In the genomic region with DNA sequence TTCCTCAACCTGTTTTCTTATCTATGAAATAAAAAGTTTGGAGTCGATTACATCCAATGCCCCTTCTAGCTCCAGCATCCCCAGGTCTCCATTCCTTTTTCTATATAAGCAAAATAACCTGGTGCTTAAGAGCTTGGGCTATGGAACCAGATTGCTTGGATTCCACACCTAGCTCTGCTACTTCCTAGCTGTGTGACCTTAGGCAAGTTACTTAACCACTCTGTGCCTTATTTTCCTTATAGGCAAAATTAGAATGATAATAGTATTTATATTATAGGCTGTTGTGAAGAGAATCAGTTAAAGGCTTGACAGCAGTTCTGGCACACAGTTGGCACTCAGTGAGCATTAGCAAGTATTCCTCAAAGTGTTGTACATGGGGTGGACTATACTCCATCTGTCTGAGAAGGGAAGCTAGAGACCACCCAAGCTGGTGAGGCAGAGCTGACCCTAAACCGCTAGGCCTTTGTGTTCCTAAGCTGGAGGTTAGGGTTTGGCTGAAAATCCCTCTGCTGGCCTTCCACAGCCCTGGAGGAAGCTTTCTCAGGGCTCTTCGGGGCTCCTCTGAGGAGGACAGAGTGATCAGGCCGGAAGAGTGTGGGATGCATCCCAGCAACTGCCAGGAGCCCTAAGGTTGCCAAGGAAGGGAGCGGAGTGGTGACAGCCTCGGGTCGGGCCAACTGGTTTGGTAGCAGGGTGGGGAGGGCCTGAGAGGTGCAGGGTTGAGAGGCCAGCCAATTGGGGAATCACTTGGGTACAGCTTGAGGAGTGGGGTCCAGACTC, we compare ENCODE assay signal across 15 cellular contexts. TPM values are rescaled to one million over a fixed set of nuclear protein-coding genes. Genes with fewer than 3 reads are reported as not detected.
DNase-seq lines count a peak whose midpoint lies in the region; ATAC-seq, FAIRE-seq and TF ChIP-seq lines count a peak whose summit lies in the region.
"Had no signal": no experiment of that assay in that cellular context is flagged by ENCODE, and none has a peak within 500 bp of the region (broad histone marks: within the 10 kb centered on the region; RNA-seq: fewer than 3 reads in every experiment).

No MANE protein-coding gene starts in this region.

- no peak for TF ChIP-seq RAD21 in K562 (CRISPR knock-in tag; conservative IDR thresholded peaks at IDR 0.05 in 1 of 2, IDR thresholded peaks at IDR 0.05 in 1 of 2)

- no TSS peak for BruUV-seq in K562 (replicated peaks; lab: Mats Ljungman, UMichigan)

- no peaks in the 10 kb centered on the region; the same call in 1 of the 2 replicates for H4K20me1 ChIP-seq in K562 (replicated peaks; ENCODE audit: control insufficient read depth, insufficient read depth, low read length)
- no peaks in the 10 kb centered on the region for H4K20me1 ChIP-seq in neural progenitor cell (ENCODE audit: low read depth)
- H4K20me1 ChIP-seq: BLaER1 had no signal

- H3K36me3 ChIP-seq in K562 (ENCODE audit: control insufficient read depth, insufficient read depth, low read length) (no peaks in the 10 kb centered on the region), neural progenitor cell (no peaks in the 10 kb centered on the region)
- H3K36me3 ChIP-seq: BLaER1 had no signal

- H2AFZ ChIP-seq in K562 (ENCODE audit: low read depth, low read length) (no peak overlapping the region), neural progenitor cell (replicated peaks) (no peak overlapping the region)
- H2AFZ ChIP-seq: GM23338 had no signal

- intact Hi-C loops in K562 (cut with micrococcal nuclease) = no loop called here

- no peaks in the 10 kb centered on the region for H3K36me3 Mint-ChIP-seq in activated CD4-positive, alpha-beta T cell treated with anti-CD3 and anti-CD28 coated beads, Interleukin-2, amount 10 ng/mL, durations not matched to agents 7 days and 5 days (ENCODE audit: low read depth)
- H3K36me3 Mint-ChIP-seq in neural progenitor cell = no peaks in the 10 kb centered on the region
- H3K36me3 Mint-ChIP-seq: CD8-positive, alpha-beta memory T cell had no signal

- peaks cover 11% of the 10 kb centered on the region for H3K4me1 Mint-ChIP-seq in activated CD4-positive, alpha-beta T cell treated with anti-CD3 and anti-CD28 coated beads, Interleukin-2, amount 10 ng/mL, durations not matched to agents 7 days and 5 days
- peaks cover 25% of the 10 kb centered on the region for H3K4me1 Mint-ChIP-seq in neural progenitor cell
- H3K4me1 Mint-ChIP-seq: GM23338 had no signal

- CTCF ChIA-PET in activated CD4-positive, alpha-beta T cell treated with anti-CD3 and anti-CD28 coated beads, Interleukin-2, amount 10 ng/mL, durations not matched to agents 7 days and 5 days (lab: Charles Lee) = no interaction called here
- CTCF ChIA-PET in K562 (lab: Yijun Ruan, JAX; ENCODE audit: low intra/inter-chr PET ratio) = interaction anchor here (0.6 kb wide), 1 partner anchor 19 kb away, joined by 3 read pairs; no protein-coding TSS in a partner anchor

- H3K27me3 ChIP-seq in K562 (ENCODE audit: control insufficient read depth in 2 of 2, insufficient read depth in 2 of 2, low read length in 2 of 2) = peaks cover 22 to 72% of the 10 kb centered on the region in 2 experiments; a peak in 4 of 5 replicates
- H3K27me3 ChIP-seq in neural progenitor cell = no peaks in the 10 kb centered on the region
- H3K27me3 ChIP-seq: BLaER1 had no signal

- no peak for TF ChIP-seq EP300 in K562 (IDR thresholded peaks at IDR 0.05; ENCODE audit: low read length)

- in situ Hi-C loops in K562 (cut with MboI) = no loop called here

- H3K4me3 Mint-ChIP-seq in activated CD4-positive, alpha-beta T cell treated with anti-CD3 and anti-CD28 coated beads, Interleukin-2, amount 10 ng/mL, durations not matched to agents 7 days and 5 days = no peak overlapping the region
- no peak overlapping the region for H3K4me3 Mint-ChIP-seq in neural progenitor cell
- H3K4me3 Mint-ChIP-seq: CD8-positive, alpha-beta memory T cell; GM23338 had no signal

- no peaks in the 10 kb centered on the region for H3K9me3 ChIP-seq in K562 (replicated peaks; ENCODE audit: control insufficient read depth, insufficient read depth, low read depth, low read length)
- no peaks in the 10 kb centered on the region for H3K9me3 ChIP-seq in neural progenitor cell (ENCODE audit: low read depth)
- H3K9me3 ChIP-seq: BLaER1 had no signal

- H3K27ac ChIP-seq in K562 (ENCODE audit: extremely low read depth, low read depth, low read length) (no peak overlapping the region), neural progenitor cell (no peak overlapping the region)
- H3K27ac ChIP-seq: 22Rv1, BLaER1 had no signal

- no peak for ATAC-seq in K562

- no peak for FAIRE-seq in K562 (lab: Jason Lieb, UNC)

- H3K4me1 ChIP-seq in K562 (replicated peaks in 1 of 2; ENCODE audit: control insufficient read depth in 2 of 2, insufficient read depth in 2 of 2, low read length in 2 of 2) (no peaks in the 10 kb centered on the region; a peak in 2 of 5 replicates), neural progenitor cell (peaks cover 40% of the 10 kb centered on the region)
- H3K4me1 ChIP-seq: BLaER1 had no signal

- no peaks in the 10 kb centered on the region for H3K9me3 Mint-ChIP-seq in activated CD4-positive, alpha-beta T cell treated with anti-CD3 and anti-CD28 coated beads, Interleukin-2, amount 10 ng/mL, durations not matched to agents 7 days and 5 days
- H3K9me3 Mint-ChIP-seq in neural progenitor cell = no peaks in the 10 kb centered on the region
- H3K9me3 Mint-ChIP-seq: CD8-positive, alpha-beta memory T cell; GM23338 had no signal

- no peaks in the 10 kb centered on the region for H3K9me1 ChIP-seq in K562 (ENCODE audit: control insufficient read depth, insufficient read depth, low read length)

- H3K79me2 ChIP-seq in K562 (ENCODE audit: control insufficient read depth, insufficient read depth, low read length) = no peaks in the 10 kb centered on the region
- no peaks in the 10 kb centered on the region for H3K79me2 ChIP-seq in neural progenitor cell (ENCODE audit: low read depth)

- DNase-seq in activated CD4-positive, alpha-beta T cell treated with anti-CD3 and anti-CD28 coated beads, Interleukin-2, amount 10 ng/mL, durations not matched to agents 7 days and 5 days = no peak
- no peak for DNase-seq in activated CD4-positive, alpha-beta T cell treated with anti-CD3 and anti-CD28 coated beads for 1 hour
- DNase-seq in K562 (ENCODE audit: extremely low read depth in 1 of 4, low spot score in 3 of 4) (no peak), neural progenitor cell (ENCODE audit: low spot score) (peak; percentile 74), GM19238 (ENCODE audit: insufficient read length, low spot score) (no peak), GM03348 (ENCODE audit: low spot score) (no peak), NCI-H2107 treated with DMSO at 0.1 percent for 48 hours (lab: John Stamatoyannopoulos, UW; ENCODE audit: unreplicated experiment) (no peak)
- DNase-seq: AML-193; CD8-positive, alpha-beta memory T cell; DMS53; GF-D8; HCEC 1CT had no signal

- H3K4me3 ChIP-seq in K562 (no peak overlapping the region), neural progenitor cell (no peak overlapping the region)
- H3K4me3 ChIP-seq: BLaER1, GM23338 had no signal

- WGBS in K562 (ENCODE audit: insufficient coverage, low coverage, missing lambda C conversion rate) = 3% methylated on average over 7 of the region's 7 CpGs

- TF ChIP-seq POLR2A in K562 (conservative IDR thresholded peaks at IDR 0.05) = no peak

- H3K27ac Mint-ChIP-seq in activated CD4-positive, alpha-beta T cell treated with anti-CD3 and anti-CD28 coated beads, Interleukin-2, amount 10 ng/mL, durations not matched to agents 7 days and 5 days = peak overlapping the region; percentile 42
- H3K27ac Mint-ChIP-seq in neural progenitor cell = no peak overlapping the region
- H3K27ac Mint-ChIP-seq: GM23338 had no signal

- H3K4me2 ChIP-seq in K562 (ENCODE audit: insufficient read depth, low read length) = no peak overlapping the region
- H3K4me2 ChIP-seq in neural progenitor cell = peak overlapping the region; percentile 47
- H3K4me2 ChIP-seq: BLaER1, GM23338 had no signal

- TF ChIP-seq CTCF in K562 (IDR thresholded peaks at IDR 0.05 in 2 of 3, conservative IDR thresholded peaks at IDR 0.05 in 1 of 3; ENCODE audit: insufficient read depth in 2 of 3, low read depth in 1 of 3, low read length in 3 of 3) (no peak), neural progenitor cell (IDR thresholded peaks at IDR 0.05) (peak; percentile 7)

- H3F3A ChIP-seq in neural progenitor cell (ENCODE audit: low read depth) = peaks cover 12% of the 10 kb centered on the region

- H3K9ac ChIP-seq in K562 (ENCODE audit: insufficient read depth in 1 of 2, low read depth in 2 of 2, low read length in 2 of 2) (no peak overlapping the region), neural progenitor cell (no peak overlapping the region)
- H3K9ac ChIP-seq: BLaER1 had no signal

- H3K27me3 Mint-ChIP-seq in activated CD4-positive, alpha-beta T cell treated with anti-CD3 and anti-CD28 coated beads, Interleukin-2, amount 10 ng/mL, durations not matched to agents 7 days and 5 days = no peaks in the 10 kb centered on the region
- H3K27me3 Mint-ChIP-seq in neural progenitor cell (ENCODE audit: insufficient read depth, low read depth) = peaks cover 13% of the 10 kb centered on the region

- POLR2A ChIA-PET in activated CD4-positive, alpha-beta T cell treated with anti-CD3 and anti-CD28 coated beads, Interleukin-2, amount 10 ng/mL, durations not matched to agents 7 days and 5 days (lab: Charles Lee) = no interaction called here
- POLR2A ChIA-PET in K562 (lab: Yijun Ruan, JAX) = interaction anchor here (0.6 to 1.1 kb wide), 3 partner anchors 13 to 252 kb away, joined by 3 to 5 read pairs (median 3); no protein-coding TSS in a partner anchor

RNA-seq across cellular contexts. Expression of a gene that starts 6.0 kb away (rescaled TPM):
- total RNA-seq in activated CD4-positive, alpha-beta T cell treated with anti-CD3 and anti-CD28 coated beads, Interleukin-2, amount 10 ng/mL, durations not matched to agents 7 days and 5 days = not detected
- not detected in 2 replicates for total RNA-seq in K562 (2011; cell fraction: chromatin; rRNA removed; ENCODE audit: low replicate concordance)
- total RNA-seq in K562 (2011; cell fraction: nucleolus; rRNA removed) = not detected in 2 replicates
- not detected in 2 replicates for total RNA-seq in K562 (2011; cell fraction: nucleoplasm; rRNA removed)
- total RNA-seq in K562 (2014; rRNA removed) (not detected in 2 replicates), K562 (2014; rRNA removed; fragmentation: Illumina TruSeq; extraction: Trizol) (not detected in 2 replicates), K562 (2015; rRNA removed; fragmentation: Illumina TruSeq; extraction: Trizol) (not detected in 2 replicates), K562 (2021) (not detected in 2 replicates), neural progenitor cell (ENCODE audit: low replicate concordance) (not detected in 2 replicates)
- polyA plus RNA-seq in K562 (2011; rRNA removed) (not detected in 2 replicates), K562 (2014; fragmentation: Illumina TruSeq; extraction: Trizol) (not detected in 2 replicates), K562 (2014; fragmentation: Nextera tagmentation; extraction: Ambion mirVana) (not detected), K562 (2014; rRNA removed) (not detected in 2 replicates)
- not detected in 2 replicates for polyA plus RNA-seq in K562 (2011; cell fraction: cytosol; rRNA removed)
- 0.06 TPM in 1 of 2 replicates, not detected in the other for polyA plus RNA-seq in K562 (2011; cell fraction: nucleus; rRNA removed)
- not detected in 2 replicates for polyA plus RNA-seq in K562 (2012)
- not detected in 2 replicates for polyA minus RNA-seq in K562 (2011; rRNA and poly(A)+ RNA removed)
- polyA minus RNA-seq in K562 (2011; cell fraction: cytosol; rRNA and poly(A)+ RNA removed) = not detected in 2 replicates
- not detected in 2 replicates for polyA minus RNA-seq in K562 (2011; cell fraction: nucleus; rRNA and poly(A)+ RNA removed)
- total RNA-seq: CD8-positive, alpha-beta memory T cell; GM23338 had no signal
- polyA plus RNA-seq: CD8-positive, alpha-beta memory T cell; GM23338 had no signal

RNA-seq across cellular contexts. Expression of a gene that starts 14.2 kb away (rescaled TPM):
- not detected for total RNA-seq in activated CD4-positive, alpha-beta T cell treated with anti-CD3 and anti-CD28 coated beads, Interleukin-2, amount 10 ng/mL, durations not matched to agents 7 days and 5 days
- 1.7 and 5.7 TPM in 2 replicates for total RNA-seq in K562 (2011; cell fraction: chromatin; rRNA removed; ENCODE audit: low replicate concordance)
- total RNA-seq in K562 (2011; cell fraction: nucleolus; rRNA removed) = 2.2 and 3.8 TPM in 2 replicates
- total RNA-seq in K562 (2011; cell fraction: nucleoplasm; rRNA removed) = 1.9 TPM in 2 replicates
- total RNA-seq in K562 (2014; rRNA removed) (0.08 and 0.32 TPM in 2 replicates), K562 (2014; rRNA removed; fragmentation: Illumina TruSeq; extraction: Trizol) (0.07 TPM in 1 of 2 replicates, not detected in the other), K562 (2015; rRNA removed; fragmentation: Illumina TruSeq; extraction: Trizol) (not detected in 2 replicates), K562 (2021) (0.09 and 0.27 TPM in 2 replicates), neural progenitor cell (ENCODE audit: low replicate concordance) (not detected in 2 replicates)
- polyA plus RNA-seq in K562 (2011; rRNA removed) (0.81 and 2.3 TPM in 2 replicates), K562 (2014; fragmentation: Illumina TruSeq; extraction: Trizol) (0.14 TPM in 1 of 2 replicates, not detected in the other), K562 (2014; fragmentation: Nextera tagmentation; extraction: Ambion mirVana) (under 1 TPM; 0.03 to 0.08 TPM), K562 (2014; rRNA removed) (0.22 and 0.23 TPM in 2 replicates)
- polyA plus RNA-seq in K562 (2011; cell fraction: cytosol; rRNA removed) = 0.59 and 2.4 TPM in 2 replicates
- polyA plus RNA-seq in K562 (2011; cell fraction: nucleus; rRNA removed) = 5.8 and 21.4 TPM in 2 replicates
- polyA plus RNA-seq in K562 (2012) = 0.71 and 2.0 TPM in 2 replicates
- 0.48 and 1.0 TPM in 2 replicates for polyA minus RNA-seq in K562 (2011; rRNA and poly(A)+ RNA removed)
- polyA minus RNA-seq in K562 (2011; cell fraction: cytosol; rRNA and poly(A)+ RNA removed) = 0.95 TPM in 1 of 2 replicates, not detected in the other
- 0.22 and 1.2 TPM in 2 replicates for polyA minus RNA-seq in K562 (2011; cell fraction: nucleus; rRNA and poly(A)+ RNA removed)
- total RNA-seq: CD8-positive, alpha-beta memory T cell had no signal
- polyA plus RNA-seq: CD8-positive, alpha-beta memory T cell; GM23338 had no signal

RNA-seq across cellular contexts. Expression of a gene that starts 24.0 kb away (rescaled TPM):
- total RNA-seq in activated CD4-positive, alpha-beta T cell treated with anti-CD3 and anti-CD28 coated beads, Interleukin-2, amount 10 ng/mL, durations not matched to agents 7 days and 5 days = not detected
- total RNA-seq in K562 (2011; cell fraction: chromatin; rRNA removed; ENCODE audit: low replicate concordance) = not detected in 2 replicates
- total RNA-seq in K562 (2011; cell fraction: nucleolus; rRNA removed) = not detected in 2 replicates
- total RNA-seq in K562 (2011; cell fraction: nucleoplasm; rRNA removed) = not detected in 2 replicates
- total RNA-seq in K562 (2014; rRNA removed) (not detected in 2 replicates), K562 (2014; rRNA removed; fragmentation: Illumina TruSeq; extraction: Trizol) (not detected in 2 replicates), K562 (2015; rRNA removed; fragmentation: Illumina TruSeq; extraction: Trizol) (not detected in 2 replicates), K562 (2021) (not detected in 2 replicates), neural progenitor cell (ENCODE audit: low replicate concordance) (not detected in 2 replicates)
- polyA plus RNA-seq in K562 (2011; rRNA removed) (not detected in 2 replicates), K562 (2014; fragmentation: Illumina TruSeq; extraction: Trizol) (not detected in 2 replicates), K562 (2014; fragmentation: Nextera tagmentation; extraction: Ambion mirVana) (not detected), K562 (2014; rRNA removed) (not detected in 2 replicates)
- not detected in 2 replicates for polyA plus RNA-seq in K562 (2011; cell fraction: cytosol; rRNA removed)
- polyA plus RNA-seq in K562 (2011; cell fraction: nucleus; rRNA removed) = not detected in 2 replicates
- polyA plus RNA-seq in K562 (2012) = not detected in 2 replicates
- not detected in 2 replicates for polyA minus RNA-seq in K562 (2011; rRNA and poly(A)+ RNA removed)
- not detected in 2 replicates for polyA minus RNA-seq in K562 (2011; cell fraction: cytosol; rRNA and poly(A)+ RNA removed)
- polyA minus RNA-seq in K562 (2011; cell fraction: nucleus; rRNA and poly(A)+ RNA removed) = not detected in 2 replicates
- total RNA-seq: CD8-positive, alpha-beta memory T cell; GM23338 had no signal
- polyA plus RNA-seq: CD8-positive, alpha-beta memory T cell; GM23338 had no signal

RNA-seq across cellular contexts. Expression of a gene that starts 28.9 kb away (rescaled TPM):
- total RNA-seq in activated CD4-positive, alpha-beta T cell treated with anti-CD3 and anti-CD28 coated beads, Interleukin-2, amount 10 ng/mL, durations not matched to agents 7 days and 5 days = not detected
- total RNA-seq in K562 (2011; cell fraction: chromatin; rRNA removed; ENCODE audit: low replicate concordance) = not detected in 2 replicates
- not detected in 2 replicates for total RNA-seq in K562 (2011; cell fraction: nucleolus; rRNA removed)
- not detected in 2 replicates for total RNA-seq in K562 (2011; cell fraction: nucleoplasm; rRNA removed)
- not detected in 2 replicates for total RNA-seq in K562 (2014; rRNA removed)
- total RNA-seq in K562 (2014; rRNA removed; fragmentation: Illumina TruSeq; extraction: Trizol) = not detected in 2 replicates
- total RNA-seq in K562 (2015; rRNA removed; fragmentation: Illumina TruSeq; extraction: Trizol) = not detected in 2 replicates
- total RNA-seq in K562 (2021) = not detected in 2 replicates
- 0.08 TPM in 1 of 2 replicates, not detected in the other for polyA plus RNA-seq in K562 (2011; rRNA removed)
- polyA plus RNA-seq in K562 (2011; cell fraction: cytosol; rRNA removed) = not detected in 2 replicates
- not detected in 2 replicates for polyA plus RNA-seq in K562 (2011; cell fraction: nucleus; rRNA removed)
- polyA plus RNA-seq in K562 (2012) = not detected in 2 replicates
- polyA plus RNA-seq in K562 (2014; fragmentation: Illumina TruSeq; extraction: Trizol) = not detected in 2 replicates
- polyA plus RNA-seq in K562 (2014; fragmentation: Nextera tagmentation; extraction: Ambion mirVana) = not detected
- polyA plus RNA-seq in K562 (2014; rRNA removed) = not detected in 2 replicates
- not detected in 2 replicates for polyA minus RNA-seq in K562 (2011; rRNA and poly(A)+ RNA removed)
- not detected in 2 replicates for polyA minus RNA-seq in K562 (2011; cell fraction: cytosol; rRNA and poly(A)+ RNA removed)
- polyA minus RNA-seq in K562 (2011; cell fraction: nucleus; rRNA and poly(A)+ RNA removed) = not detected in 2 replicates
- not detected in 2 replicates for total RNA-seq in neural progenitor cell (ENCODE audit: low replicate concordance)
- total RNA-seq: CD8-positive, alpha-beta memory T cell; GM23338 had no signal
- polyA plus RNA-seq: CD8-positive, alpha-beta memory T cell; GM23338 had no signal

RNA-seq across cellular contexts. Expression of a gene that starts 42.8 kb away (rescaled TPM):
- not detected for total RNA-seq in activated CD4-positive, alpha-beta T cell treated with anti-CD3 and anti-CD28 coated beads, Interleukin-2, amount 10 ng/mL, durations not matched to agents 7 days and 5 days
- total RNA-seq in K562 (2011; cell fraction: chromatin; rRNA removed; ENCODE audit: low replicate concordance) = not detected in 2 replicates
- total RNA-seq in K562 (2011; cell fraction: nucleolus; rRNA removed) = not detected in 2 replicates
- not detected in 2 replicates for total RNA-seq in K562 (2011; cell fraction: nucleoplasm; rRNA removed)
- not detected in 2 replicates for total RNA-seq in K562 (2014; rRNA removed)
- not detected in 2 replicates for total RNA-seq in K562 (2014; rRNA removed; fragmentation: Illumina TruSeq; extraction: Trizol)
- not detected in 2 replicates for total RNA-seq in K562 (2015; rRNA removed; fragmentation: Illumina TruSeq; extraction: Trizol)
- not detected in 2 replicates for total RNA-seq in K562 (2021)
- polyA plus RNA-seq in K562 (2011; rRNA removed) = not detected in 2 replicates
- not detected in 2 replicates for polyA plus RNA-seq in K562 (2011; cell fraction: cytosol; rRNA removed)
- polyA plus RNA-seq in K562 (2011; cell fraction: nucleus; rRNA removed) = not detected in 2 replicates
- not detected in 2 replicates for polyA plus RNA-seq in K562 (2012)
- polyA plus RNA-seq in K562 (2014; fragmentation: Illumina TruSeq; extraction: Trizol) = not detected in 2 replicates
- not detected for polyA plus RNA-seq in K562 (2014; fragmentation: Nextera tagmentation; extraction: Ambion mirVana)
- polyA plus RNA-seq in K562 (2014; rRNA removed) = not detected in 2 replicates
- polyA minus RNA-seq in K562 (2011; rRNA and poly(A)+ RNA removed) = not detected in 2 replicates
- not detected in 2 replicates for polyA minus RNA-seq in K562 (2011; cell fraction: cytosol; rRNA and poly(A)+ RNA removed)
- not detected in 2 replicates for polyA minus RNA-seq in K562 (2011; cell fraction: nucleus; rRNA and poly(A)+ RNA removed)
- not detected in 2 replicates for total RNA-seq in neural progenitor cell (ENCODE audit: low replicate concordance)
- total RNA-seq: CD8-positive, alpha-beta memory T cell; GM23338 had no signal
- polyA plus RNA-seq: CD8-positive, alpha-beta memory T cell; GM23338 had no signal
